Comparison of ENCODE assay signal across 28 cellular contexts in the genomic region with DNA sequence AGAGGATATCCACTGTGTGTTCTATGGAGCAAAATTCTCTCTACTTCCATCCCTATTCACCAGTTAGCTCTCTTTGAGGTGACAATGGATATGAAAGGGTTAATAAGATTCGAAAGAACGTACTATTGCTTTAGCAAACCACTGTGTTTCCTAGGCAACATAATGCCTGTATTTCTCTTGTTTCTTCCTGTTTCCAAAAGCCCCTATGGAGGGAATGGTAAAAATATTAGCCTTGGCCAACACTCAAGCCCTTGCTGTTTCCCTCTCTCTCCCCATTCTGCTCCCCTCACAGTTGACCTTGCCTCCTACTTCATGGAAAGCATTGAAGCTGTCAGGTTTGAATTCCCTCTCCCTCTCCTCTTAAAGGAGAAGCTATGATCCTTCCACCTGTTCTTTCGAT.
"Had no signal": no experiment of that assay in that cellular context is flagged by ENCODE, and none has a peak within 500 bp of the region (broad histone marks: within the 10 kb centered on the region; RNA-seq: fewer than 3 reads in every experiment).

No MANE protein-coding gene starts in this region.

- H3K9me3 Mint-ChIP-seq: activated naive CD4-positive, alpha-beta T cell treated with anti-CD3 and anti-CD28 coated beads, Interleukin-2, amount 50 U/mL, for 72 hours; activated T-helper 1 cell treated with anti-CD3 and anti-CD28 coated beads, Interleukin-12 subunit alpha, Interleukin-12 subunit beta, Interleukin-2, Interleukin-4 antibody, amounts not matched to agents 30 ng/mL and 10 ng/mL and 1 ng/mL, durations not matched to agents 14 hours and 24 hours and 36 hours; central memory CD8-positive, alpha-beta T cell; effector memory CD8-positive, alpha-beta T cell; T-cell; T-helper 2 cell treated with Interferon-gamma antibody and Interleukin-4, amounts not matched to agents 5 μg/mL and 100 μg/mL, for 36 hours had no signal

- H3K27me3 Mint-ChIP-seq: type B pancreatic cell had no signal

- H3K27ac Mint-ChIP-seq: activated CD8-positive, alpha-beta T cell treated with anti-CD3 and anti-CD28 coated beads, Interleukin-2, amount 10 ng/mL, durations not matched to agents 7 days and 5 days; activated naive CD4-positive, alpha-beta T cell treated with anti-CD3 and anti-CD28 coated beads, Interleukin-2, amount 50 U/mL, for 72 hours; activated T-helper 1 cell treated with anti-CD3 and anti-CD28 coated beads, Interleukin-12 subunit alpha, Interleukin-12 subunit beta, Interleukin-2, Interleukin-4 antibody, amounts not matched to agents 30 ng/mL and 10 ng/mL and 1 ng/mL, durations not matched to agents 14 hours and 24 hours and 36 hours; effector memory CD8-positive, alpha-beta T cell; T-cell; T-helper 2 cell treated with Interferon-gamma antibody and Interleukin-4, amounts not matched to agents 5 μg/mL and 100 μg/mL, for 36 hours; type B pancreatic cell had no signal

- H3K4me3 ChIP-seq: breast epithelium, dorsolateral prefrontal cortex, esophagus muscularis mucosa, gastroesophageal sphincter, heart left ventricle, lower lobe of right lung, mucosa of descending colon, spleen, thoracic aorta had no signal

- DNase-seq: activated CD4-positive, alpha-beta T cell treated with anti-CD3 and anti-CD28 coated beads for 1 hour; activated CD4-positive, alpha-beta T cell treated with anti-CD3 and anti-CD28 coated beads, Interleukin-2, amount 50 U/mL, for 1 hour; activated CD8-positive, alpha-beta T cell treated with anti-CD3 and anti-CD28 coated beads, Interleukin-2, amount 10 ng/mL, durations not matched to agents 7 days and 5 days; activated gamma-delta T cell; aorta; dorsolateral prefrontal cortex; effector memory CD8-positive, alpha-beta T cell; heart left ventricle; islet precursor cell; left colon; lower lobe of right lung; mesendoderm; mucosa of descending colon; posterior cingulate gyrus; spleen; stimulated activated CD4-positive, alpha-beta T cell treated with anti-CD3 and anti-CD28 coated beads, Interleukin-4, amount 100 ng/mL, for 24 hours; stimulated activated naive CD4-positive, alpha-beta T cell treated with Interleukin-2 at 50 U/mL for 16 hours; T-cell had no signal

- H3K36me3 Mint-ChIP-seq: activated naive CD4-positive, alpha-beta T cell treated with anti-CD3 and anti-CD28 coated beads, Interleukin-2, amount 50 U/mL, for 72 hours; T-cell; type B pancreatic cell had no signal

- H3K4me3 Mint-ChIP-seq: activated CD8-positive, alpha-beta T cell treated with anti-CD3 and anti-CD28 coated beads, Interleukin-2, amount 10 ng/mL, durations not matched to agents 7 days and 5 days; activated T-helper 1 cell treated with anti-CD3 and anti-CD28 coated beads, Interleukin-12 subunit alpha, Interleukin-12 subunit beta, Interleukin-2, Interleukin-4 antibody, amounts not matched to agents 30 ng/mL and 10 ng/mL and 1 ng/mL, durations not matched to agents 14 hours and 24 hours and 36 hours; central memory CD8-positive, alpha-beta T cell; effector memory CD8-positive, alpha-beta T cell; neural crest cell; T-cell; T-helper 2 cell treated with Interferon-gamma antibody and Interleukin-4, amounts not matched to agents 5 μg/mL and 100 μg/mL, for 36 hours; type B pancreatic cell had no signal

- H3K4me1 Mint-ChIP-seq: central memory CD8-positive, alpha-beta T cell; neural crest cell; T-cell had no signal
